In the genomic region with DNA sequence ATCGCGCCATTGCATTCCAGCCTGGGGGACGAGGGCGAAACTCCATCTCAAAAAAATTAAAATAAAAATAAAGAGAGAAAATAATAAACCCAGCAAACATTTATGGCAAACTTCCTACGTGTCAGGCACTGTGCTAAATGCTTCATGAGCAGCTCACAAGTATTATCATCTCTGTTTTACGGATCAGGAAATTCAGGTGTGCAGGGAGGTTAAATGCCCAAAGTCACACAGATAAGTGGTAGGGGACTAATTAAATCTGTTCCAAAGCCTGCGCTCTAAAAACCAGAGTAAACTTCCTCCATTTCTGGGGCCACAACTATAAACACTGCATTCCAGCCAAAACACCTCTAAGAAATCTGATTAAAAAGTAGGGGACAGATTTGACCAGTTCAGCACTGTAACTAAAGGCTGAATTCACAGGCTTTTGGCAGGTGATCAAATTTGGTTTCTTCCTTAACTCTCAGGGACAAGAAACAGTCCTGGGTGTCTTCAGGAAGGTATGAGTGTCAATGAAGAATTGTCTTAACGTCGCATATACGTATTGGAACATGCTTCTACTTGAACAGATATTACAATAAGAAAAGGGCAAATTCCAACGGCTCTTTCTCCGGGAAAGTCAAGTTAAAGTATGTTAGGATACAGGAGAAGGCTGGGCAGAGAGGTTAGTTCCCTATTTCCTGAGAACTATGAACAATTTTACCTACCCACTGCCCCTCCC, we compare ENCODE assay signal across 1 cellular context.
TF ChIP-seq lines count a peak whose summit lies in the region.

No MANE protein-coding gene starts in this region.

TF ChIP-seq in HepG2, 621 proteins besides CTCF, POLR2A, EP300 and RAD21:
- peak; percentile 31 for TF ChIP-seq PCBP2 (optimal IDR thresholded peaks at IDR 0.05; ENCODE audit: low read depth, low read length, poor library complexity, severe bottlenecking)
- TF ChIP-seq ZNF136 (CRISPR knock-in tag; IDR thresholded peaks at IDR 0.05; ENCODE audit: low read depth) = peak; percentile 39; the same call in 1 of the 2 replicates
- no peak for TF ChIP-seq ZNF460 (CRISPR knock-in tag; IDR thresholded peaks at IDR 0.05; ENCODE audit: borderline replicate concordance)
- no peak for TF ChIP-seq ATM (IDR thresholded peaks at IDR 0.05; ENCODE audit: borderline replicate concordance)
- TF ChIP-seq ZNF180 (CRISPR knock-in tag; IDR thresholded peaks at IDR 0.05; ENCODE audit: borderline replicate concordance, low read depth) = no peak
- TF ChIP-seq ZNF75D (CRISPR knock-in tag; IDR thresholded peaks at IDR 0.05; ENCODE audit: borderline replicate concordance) = no peak
- no peak for TF ChIP-seq NFIB (CRISPR knock-in tag; IDR thresholded peaks at IDR 0.05; ENCODE audit: borderline replicate concordance)
- no peak for TF ChIP-seq SNAPC2 (CRISPR knock-in tag; IDR thresholded peaks at IDR 0.05)
- no peak for TF ChIP-seq HNF4A (CRISPR knock-in tag; IDR thresholded peaks at IDR 0.05)
- no peak for TF ChIP-seq ZNF530 (CRISPR knock-in tag; IDR thresholded peaks at IDR 0.05; ENCODE audit: low read depth)
- TF ChIP-seq ATRX (CRISPR knock-in tag; IDR thresholded peaks at IDR 0.05; ENCODE audit: borderline replicate concordance) = no peak
- TF ChIP-seq, protein P1, sequence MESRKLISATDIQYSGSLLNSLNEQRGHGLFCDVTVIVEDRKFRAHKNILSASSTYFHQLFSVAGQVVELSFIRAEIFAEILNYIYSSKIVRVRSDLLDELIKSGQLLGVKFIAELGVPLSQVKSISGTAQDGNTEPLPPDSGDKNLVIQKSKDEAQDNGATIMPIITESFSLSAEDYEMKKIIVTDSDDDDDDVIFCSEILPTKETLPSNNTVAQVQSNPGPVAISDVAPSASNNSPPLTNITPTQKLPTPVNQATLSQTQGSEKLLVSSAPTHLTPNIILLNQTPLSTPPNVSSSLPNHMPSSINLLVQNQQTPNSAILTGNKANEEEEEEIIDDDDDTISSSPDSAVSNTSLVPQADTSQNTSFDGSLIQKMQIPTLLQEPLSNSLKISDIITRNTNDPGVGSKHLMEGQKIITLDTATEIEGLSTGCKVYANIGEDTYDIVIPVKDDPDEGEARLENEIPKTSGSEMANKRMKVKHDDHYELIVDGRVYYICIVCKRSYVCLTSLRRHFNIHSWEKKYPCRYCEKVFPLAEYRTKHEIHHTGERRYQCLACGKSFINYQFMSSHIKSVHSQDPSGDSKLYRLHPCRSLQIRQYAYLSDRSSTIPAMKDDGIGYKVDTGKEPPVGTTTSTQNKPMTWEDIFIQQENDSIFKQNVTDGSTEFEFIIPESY (CRISPR knock-in tag; IDR thresholded peaks at IDR 0.05) = no peak
- no peak for TF ChIP-seq ZKSCAN8 (CRISPR knock-in tag; IDR thresholded peaks at IDR 0.05; ENCODE audit: borderline replicate concordance)
- no peak for TF ChIP-seq ZMYM3 (CRISPR knock-in tag; IDR thresholded peaks at IDR 0.05)
- TF ChIP-seq, protein P2, sequence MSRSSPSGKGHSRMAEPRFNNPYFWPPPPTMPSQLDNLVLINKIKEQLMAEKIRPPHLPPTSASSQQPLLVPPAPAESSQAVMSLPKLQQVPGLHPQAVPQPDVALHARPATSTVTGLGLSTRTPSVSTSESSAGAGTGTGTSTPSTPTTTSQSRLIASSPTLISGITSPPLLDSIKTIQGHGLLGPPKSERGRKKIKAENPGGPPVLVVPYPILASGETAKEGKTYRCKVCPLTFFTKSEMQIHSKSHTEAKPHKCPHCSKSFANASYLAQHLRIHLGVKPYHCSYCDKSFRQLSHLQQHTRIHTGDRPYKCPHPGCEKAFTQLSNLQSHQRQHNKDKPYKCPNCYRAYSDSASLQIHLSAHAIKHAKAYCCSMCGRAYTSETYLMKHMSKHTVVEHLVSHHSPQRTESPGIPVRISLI (CRISPR knock-in tag; IDR thresholded peaks at IDR 0.05; ENCODE audit: borderline replicate concordance) = no peak
- no peak for TF ChIP-seq ZNF652 (CRISPR knock-in tag; IDR thresholded peaks at IDR 0.05; ENCODE audit: borderline replicate concordance, low read depth)
- TF ChIP-seq NR2F2 (IDR thresholded peaks at IDR 0.05; ENCODE audit: borderline replicate concordance, low read depth) = no peak
- TF ChIP-seq HHEX (CRISPR knock-in tag; IDR thresholded peaks at IDR 0.05) = no peak
- TF ChIP-seq NFRKB (IDR thresholded peaks at IDR 0.05) = no peak
- TF ChIP-seq ZNF331 (CRISPR knock-in tag; IDR thresholded peaks at IDR 0.05) = no peak
- TF ChIP-seq ZNF143 (CRISPR knock-in tag; IDR thresholded peaks at IDR 0.05) = no peak
- TF ChIP-seq RCOR2 (CRISPR knock-in tag; IDR thresholded peaks at IDR 0.05) = no peak
- no peak for TF ChIP-seq MAZ (IDR thresholded peaks at IDR 0.05; ENCODE audit: borderline replicate concordance, low read depth, low read length)
- peak; percentile 24; the same call in 1 of the 2 replicates for TF ChIP-seq MAZ (CRISPR knock-in tag; IDR thresholded peaks at IDR 0.05; ENCODE audit: low read depth)
- TF ChIP-seq KLF15 (CRISPR knock-in tag; IDR thresholded peaks at IDR 0.05; ENCODE audit: borderline replicate concordance) = no peak
- TF ChIP-seq CREB3 (CRISPR knock-in tag; IDR thresholded peaks at IDR 0.05) = no peak
- TF ChIP-seq ZNF747 (CRISPR knock-in tag; IDR thresholded peaks at IDR 0.05; ENCODE audit: borderline replicate concordance) = 0 out of 2 replicates have a peak, but pooled peaks have one; percentile 38
- TF ChIP-seq ZNF672 (CRISPR knock-in tag; IDR thresholded peaks at IDR 0.05) = no peak
- no peak for TF ChIP-seq ZNF639 (CRISPR knock-in tag; conservative IDR thresholded peaks at IDR 0.05)
- no peak for TF ChIP-seq KLF16 (CRISPR knock-in tag; IDR thresholded peaks at IDR 0.05)
- no peak for TF ChIP-seq NCOR1 (IDR thresholded peaks at IDR 0.05; ENCODE audit: borderline replicate concordance, low read length)
- TF ChIP-seq KMT2B (CRISPR knock-in tag; IDR thresholded peaks at IDR 0.05) = no peak
- no peak for TF ChIP-seq CHD2 (IDR thresholded peaks at IDR 0.05; ENCODE audit: low read depth, low read length)
- no peak for TF ChIP-seq ZNF781 (CRISPR knock-in tag; IDR thresholded peaks at IDR 0.05; ENCODE audit: borderline replicate concordance, not compliant biosample characterization)
- no peak for TF ChIP-seq ZNF737 (CRISPR knock-in tag; IDR thresholded peaks at IDR 0.05; ENCODE audit: borderline replicate concordance)
